ENCODE assay signal across 8 cellular contexts in the genomic region with DNA sequence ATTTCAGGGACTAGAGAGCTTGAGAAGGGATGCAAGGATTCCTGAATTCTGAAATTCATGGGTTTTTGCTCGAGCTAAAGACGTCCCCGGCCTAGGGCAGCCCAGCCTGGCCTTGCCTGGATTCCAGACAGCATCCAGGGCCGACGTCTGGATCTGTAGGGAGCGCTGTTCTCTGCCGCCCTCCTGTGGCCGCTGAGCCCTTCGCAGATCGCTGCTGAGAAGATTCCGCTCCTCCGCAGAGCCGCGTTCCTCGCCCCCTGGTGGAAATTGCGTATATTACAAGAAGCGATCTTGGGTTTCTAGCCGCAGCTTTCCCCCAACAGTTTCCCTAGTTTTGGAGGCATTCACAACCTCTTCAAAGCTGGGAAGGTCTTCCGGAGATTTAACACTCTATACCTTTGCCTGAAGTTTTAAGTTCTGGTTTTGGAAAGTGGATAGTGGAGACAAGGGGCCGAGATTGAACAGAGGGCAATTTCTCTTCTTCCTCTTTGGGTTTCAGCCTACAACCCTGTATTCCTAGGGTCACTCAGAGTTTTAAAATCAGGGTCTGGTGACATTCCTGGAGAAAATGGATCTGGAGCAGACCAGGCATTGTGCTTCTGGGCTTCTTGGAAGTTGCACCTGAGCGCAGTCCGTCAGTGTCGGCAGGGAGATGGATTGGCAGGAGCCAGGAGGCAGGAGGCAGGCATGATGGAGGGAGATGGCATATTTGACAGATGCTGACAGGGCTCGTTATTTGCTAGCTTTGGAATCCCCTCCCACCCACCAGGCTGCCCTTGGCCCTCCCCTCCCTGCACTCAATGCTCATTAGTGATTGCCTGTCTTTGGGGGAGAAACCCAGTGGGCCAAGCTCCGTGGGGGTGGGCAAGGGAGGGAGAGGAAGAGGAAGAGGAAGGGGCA. TPM values are rescaled to one million over a fixed set of nuclear protein-coding genes. Genes with fewer than 3 reads are reported as not detected.
DNase-seq lines count a peak whose midpoint lies in the region; ATAC-seq, FAIRE-seq and TF ChIP-seq lines count a peak whose summit lies in the region.

No MANE protein-coding gene starts in this region.

- H3K36me3 ChIP-seq in Caco-2 (ENCODE audit: control insufficient read depth, insufficient read depth, low read length) (no peaks in the 10 kb centered on the region), kidney (ENCODE audit: control insufficient read depth in 1 of 2, insufficient read depth in 2 of 2, low read length in 2 of 2) (no peaks in the 10 kb centered on the region)

- no TSS peak for BruUV-seq in Caco-2 (replicated peaks; lab: Mats Ljungman, UMichigan)

- DNase-seq in Caco-2, result peak; percentile 88 to 93
- peak; percentile 76 to 93 for DNase-seq in NCI-H446 (lab: John Stamatoyannopoulos, UW)
- peak; percentile 86 for DNase-seq in activated CD4-positive, CD25-positive, alpha-beta regulatory T cell treated with anti-CD3 and anti-CD28 coated beads, Interleukin-2, amount 50 U/mL, for 72 hours
- peak; percentile 93 to 95 for DNase-seq in cardiac fibroblast (ENCODE audit: low read depth in 2 of 2)
- DNase-seq in kidney, result peak; percentile 96
- peak; percentile 76 to 82 for DNase-seq in stimulated activated CD4-positive, alpha-beta T cell treated with anti-CD3 and anti-CD28 coated beads, Interleukin-15, amount 100 ng/mL, for 48 hours (ENCODE audit: low read depth in 2 of 2)

- H3K9ac ChIP-seq in kidney (ENCODE audit: low read length in 2 of 2), result no peak overlapping the region

- H3K27ac Mint-ChIP-seq in Caco-2 (ENCODE audit: unreplicated experiment), result no peak overlapping the region

- no peaks in the 10 kb centered on the region for H3K9me3 Mint-ChIP-seq in Caco-2 (ENCODE audit: unreplicated experiment)

- CTCF ChIA-PET in Caco-2 (lab: Charles Lee), result interaction anchor here (0.5 to 6.1 kb wide), 16 partner anchors 9 to 307 kb away, joined by 3 to 54 read pairs (median 4); a partner anchor contains a TSS

- no peaks in the 10 kb centered on the region for H3K4me1 Mint-ChIP-seq in Caco-2 (ENCODE audit: low read depth, unreplicated experiment)

- ATAC-seq in HG02642 (IDR thresholded peaks at IDR 0.05; ENCODE audit: poor library complexity, unreplicated experiment) (peak; percentile 47), GM21526 (IDR thresholded peaks at IDR 0.05; ENCODE audit: low FRiP score, unreplicated experiment) (no peak)

- no peak overlapping the region for H3K4me3 Mint-ChIP-seq in Caco-2 (ENCODE audit: unreplicated experiment)

- no peaks in the 10 kb centered on the region for H3K36me3 Mint-ChIP-seq in Caco-2 (ENCODE audit: insufficient read depth, unreplicated experiment)

- TF ChIP-seq CTCF in Caco-2 (IDR thresholded peaks at IDR 0.05; ENCODE audit: insufficient read depth in 1 of 2, low read depth in 1 of 2, low read length in 1 of 2, severe bottlenecking in 1 of 2, unreplicated experiment in 1 of 2) (peak; percentile 98 to 99), cardiac fibroblast (IDR thresholded peaks at IDR 0.05; ENCODE audit: low read depth, low read length) (peak; percentile 100), kidney (IDR thresholded peaks at IDR 0.05; ENCODE audit: borderline replicate concordance, extremely low read depth, insufficient read depth) (peak; percentile 100)

- POLR2A ChIA-PET in Caco-2 (lab: Charles Lee), result interaction anchor here (0.5 kb wide), 1 partner anchor 445 kb away, joined by 3 read pairs; no protein-coding TSS in a partner anchor

- no peak overlapping the region for H3K4me3 ChIP-seq in Caco-2 (ENCODE audit: low read depth, low read length)
- no peak overlapping the region for H3K4me3 ChIP-seq in cardiac fibroblast (replicated peaks in 1 of 2; ENCODE audit: low read depth in 2 of 2, low read length in 2 of 2)
- no peak overlapping the region for H3K4me3 ChIP-seq in kidney (ENCODE audit: low read length in 2 of 2)

- peaks cover 16% of the 10 kb centered on the region for H3K27me3 Mint-ChIP-seq in Caco-2 (ENCODE audit: insufficient read depth, unreplicated experiment)

- intact Hi-C loops in Caco-2 (cut with micrococcal nuclease; ENCODE audit: unreplicated experiment), result loop anchor here (1.0 kb wide), 1 partner anchor 45 kb away; no protein-coding TSS in a partner anchor
- intact Hi-C loops in kidney (cut with DNase I), result loop anchor here (5.0 kb wide), 1 partner anchor 45 kb away; no protein-coding TSS in a partner anchor

- no peak overlapping the region for H3K27ac ChIP-seq in kidney (ENCODE audit: low read depth in 2 of 2, low read length in 2 of 2)

- no peaks in the 10 kb centered on the region for H3K4me1 ChIP-seq in Caco-2
- H3K4me1 ChIP-seq in kidney (ENCODE audit: control insufficient read depth in 1 of 2, insufficient read depth in 1 of 2, low read depth in 1 of 2, low read length in 2 of 2), result peaks cover 0 to 14% of the 10 kb centered on the region in 2 donors

- no peaks in the 10 kb centered on the region; the same call in 1 of the 2 replicates for H3K27me3 ChIP-seq in Caco-2 (replicated peaks; ENCODE audit: control insufficient read depth, insufficient read depth, low read length)

- H3K9me3 ChIP-seq in Caco-2 (no peaks in the 10 kb centered on the region), kidney (ENCODE audit: control insufficient read depth in 1 of 2, low read length in 2 of 2) (no peaks in the 10 kb centered on the region)

- FAIRE-seq in kidney (lab: Jason Lieb, UNC), result peak; percentile 62

RNA-seq across cellular contexts. Expression of a gene that starts 4.9 kb away (rescaled TPM):
- not detected in 2 replicates for total RNA-seq in Caco-2 (2022)
- not detected for total RNA-seq in kidney
- not detected for polyA plus RNA-seq in kidney (ENCODE audit: insufficient read depth, low read depth, low replicate concordance)

RNA-seq across cellular contexts. Expression of a gene that starts 19.6 kb away (rescaled TPM):
- total RNA-seq in Caco-2 (2022) (19.3 and 21.4 TPM in 2 replicates), kidney (109 TPM)
- 82.2 TPM for polyA plus RNA-seq in kidney (ENCODE audit: insufficient read depth, low read depth, low replicate concordance)
